16 cellular contexts compared by ENCODE assay signal in genomic region chr15:60682115-60682514, GRCh38.
DNase-seq lines count a peak whose midpoint lies in the region; ATAC-seq, FAIRE-seq and TF ChIP-seq lines count a peak whose summit lies in the region.
"Had no signal": no experiment of that assay in that cellular context is flagged by ENCODE, and none has a peak within 500 bp of the region (broad histone marks: within the 10 kb centered on the region; RNA-seq: fewer than 3 reads in every experiment).

No MANE protein-coding gene starts in this region.

- no peak overlapping the region for H2AFZ ChIP-seq in ACC112 (ENCODE audit: low read length, unreplicated experiment)

- H3K79me2 ChIP-seq in ACC112 (ENCODE audit: control insufficient read depth, insufficient read depth, low read length, unreplicated experiment), result no peaks in the 10 kb centered on the region

- H3K9me3 ChIP-seq in adipocyte (ENCODE audit: control insufficient read depth, low read length), result no peaks in the 10 kb centered on the region
- H3K9me3 ChIP-seq in left lung, result no peaks in the 10 kb centered on the region
- H3K9me3 ChIP-seq in lower lobe of right lung, result no peaks in the 10 kb centered on the region
- H3K9me3 ChIP-seq in upper lobe of right lung, result no peaks in the 10 kb centered on the region

- peak; percentile 3 for DNase-seq in GM19239 (ENCODE audit: insufficient read length, low spot score)
- DNase-seq in adipocyte (ENCODE audit: low read depth), result peak; percentile 41
- DNase-seq in left lung, result no peak
- no peak for DNase-seq in SIG-M5 treated with dmso at 0.1 percent for 504 hours (lab: John Stamatoyannopoulos, UW; ENCODE audit: unreplicated experiment)
- DNase-seq in lower lobe of right lung, result no peak
- DNase-seq in upper lobe of right lung, result no peak
- DNase-seq: activated CD4-positive, alpha-beta T cell treated with anti-CD3 and anti-CD28 coated beads, Interleukin-2, amount 50 U/mL, for 4 hours; AML-193; DMS79; islet precursor cell; naive thymus-derived CD8-positive, alpha-beta T cell; NCI-H510A treated with DMSO at 0.1 percent for 48 hours; stimulated activated CD4-positive, alpha-beta T cell treated with anti-CD3 and anti-CD28 coated beads, Interleukin-12 subunit alpha, Interleukin-12 subunit beta, amount 100 ng/mL, for 4 hours; T-helper 2 cell had no signal

- H3K9ac ChIP-seq in adipocyte (ENCODE audit: low read length), result no peak overlapping the region

- H3K4me3 ChIP-seq in ACC112 (ENCODE audit: low read depth, low read length), result no peak overlapping the region
- no peak overlapping the region for H3K4me3 ChIP-seq in adipocyte (ENCODE audit: low read length)
- H3K4me3 ChIP-seq in left lung, result no peak overlapping the region
- no peak overlapping the region for H3K4me3 ChIP-seq in lower lobe of right lung
- no peak overlapping the region for H3K4me3 ChIP-seq in upper lobe of right lung

- H3K36me3 ChIP-seq in ACC112 (ENCODE audit: insufficient read depth, low read length), result no peaks in the 10 kb centered on the region
- H3K36me3 ChIP-seq in adipocyte (ENCODE audit: control insufficient read depth, insufficient read depth, low read length, severe bottlenecking), result no peaks in the 10 kb centered on the region
- H3K36me3 ChIP-seq in left lung, result no peaks in the 10 kb centered on the region
- H3K36me3 ChIP-seq in lower lobe of right lung, result no peaks in the 10 kb centered on the region
- H3K36me3 ChIP-seq in upper lobe of right lung, result no peaks in the 10 kb centered on the region

- ATAC-seq in left lung, result peak; percentile 48
- no peak for ATAC-seq in lower lobe of right lung
- ATAC-seq in upper lobe of right lung, result no peak
- no peak for ATAC-seq in GM18511 (IDR thresholded peaks at IDR 0.05; ENCODE audit: unreplicated experiment)
- ATAC-seq: naive thymus-derived CD8-positive, alpha-beta T cell had no signal

- TF ChIP-seq CTCF in left lung (IDR thresholded peaks at IDR 0.05) (no peak), lower lobe of right lung (IDR thresholded peaks at IDR 0.05) (no peak), upper lobe of right lung (IDR thresholded peaks at IDR 0.05) (no peak)

- H3K27me3 ChIP-seq in ACC112 (ENCODE audit: insufficient read depth, low read length) (no peaks in the 10 kb centered on the region), adipocyte (replicated peaks; ENCODE audit: control insufficient read depth, insufficient read depth, low read length) (no peaks in the 10 kb centered on the region), left lung (no peaks in the 10 kb centered on the region), lower lobe of right lung (ENCODE audit: low read depth) (no peaks in the 10 kb centered on the region), upper lobe of right lung (no peaks in the 10 kb centered on the region)

- H3K4me1 ChIP-seq in ACC112 (ENCODE audit: control insufficient read depth, insufficient read depth, low read length, unreplicated experiment) (peaks cover 11% of the 10 kb centered on the region), adipocyte (ENCODE audit: control insufficient read depth, insufficient read depth, low read length) (peaks cover 34% of the 10 kb centered on the region), left lung (no peaks in the 10 kb centered on the region), lower lobe of right lung (no peaks in the 10 kb centered on the region), upper lobe of right lung (peaks cover 5% of the 10 kb centered on the region)

- intact Hi-C loops in left lung (cut with DNase I) (no loop called here), lower lobe of right lung (cut with DNase I) (no loop called here), upper lobe of right lung (cut with DNase I) (no loop called here)

- H3K27ac ChIP-seq in ACC112 (ENCODE audit: low read depth, low read length), result 0 out of 2 replicates have a peak overlapping the region, but pooled peaks have one; percentile 27
- no peak overlapping the region for H3K27ac ChIP-seq in left lung
- H3K27ac ChIP-seq in lower lobe of right lung, result no peak overlapping the region
- no peak overlapping the region for H3K27ac ChIP-seq in upper lobe of right lung

- no peak for FAIRE-seq in GM19239 (lab: Jason Lieb, UNC)

Comparison
In these comparisons a context has a peak if more than half of its experiments do, and no peak if none do; other contexts are left out.
1. DNase-seq: peak in GM19239 (single experiment) and adipocyte (single experiment); none in left lung (0 of 2), SIG-M5 treated with dmso at 0.1 percent for 504 hours (single experiment), lower lobe of right lung (single experiment) and upper lobe of right lung (single experiment).